In genomic region chr9:78438765-78439164, GRCh38 we compare ENCODE assay signal across 13 cellular contexts.
DNase-seq lines count a peak whose midpoint lies in the region; ATAC-seq, FAIRE-seq and TF ChIP-seq lines count a peak whose summit lies in the region.
"Had no signal": no experiment of that assay in that cellular context is flagged by ENCODE, and none has a peak within 500 bp of the region (broad histone marks: within the 10 kb centered on the region; RNA-seq: fewer than 3 reads in every experiment).

No MANE protein-coding gene starts in this region.

- POLR2A ChIA-PET in A549 (lab: Yijun Ruan, JAX) (no interaction called here), T-cell (lab: Charles Lee) (no interaction called here)

- H3K36me3 Mint-ChIP-seq in neural crest cell (ENCODE audit: low read depth) (peaks cover 2% of the 10 kb centered on the region), T-cell (no peaks in the 10 kb centered on the region)
- H3K36me3 Mint-ChIP-seq: naive thymus-derived CD8-positive, alpha-beta T cell; stimulated activated effector memory CD8-positive, alpha-beta T cell treated with anti-CD3 and anti-CD28 coated beads, Interleukin-12 subunit alpha, Interleukin-12 subunit beta, amount 100 ng/mL, for 72 hours had no signal

- H3K27ac ChIP-seq in A549 (0 out of 6 replicates have a peak overlapping the region, but pooled peaks of 1 of the 2 experiments have one; percentile 17), HUES64 (ENCODE audit: low read depth, low read length) (peak overlapping the region; percentile 69), cingulate gyrus (ENCODE audit: low read depth, low read length) (peak overlapping the region; percentile 49)
- H3K27ac ChIP-seq: heart left ventricle had no signal

- TF ChIP-seq CTCF in A549 (IDR thresholded peaks at IDR 0.05) (no peak), neural crest cell (conservative IDR thresholded peaks at IDR 0.05) (no peak)

- H3K9ac ChIP-seq in HUES64 (ENCODE audit: low read depth, low read length) = peak overlapping the region; percentile 32; the same call in 1 of the 2 replicates

- H3K4me1 Mint-ChIP-seq in neural crest cell = peaks cover 46% of the 10 kb centered on the region
- H3K4me1 Mint-ChIP-seq in T-cell = peaks cover 5 to 9% (median 6%) of the 10 kb centered on the region in 3 donors

- H3K4me3 Mint-ChIP-seq in neural crest cell (peak overlapping the region; percentile 72), T-cell (no peak overlapping the region)
- H3K4me3 Mint-ChIP-seq: activated CD4-positive, alpha-beta T cell treated with anti-CD3 and anti-CD28 coated beads, Interleukin-2, amount 10 ng/mL, durations not matched to agents 24 days and 14 days; CD4-positive, alpha-beta T cell; stimulated activated effector memory CD8-positive, alpha-beta T cell treated with anti-CD3 and anti-CD28 coated beads, Interleukin-12 subunit alpha, Interleukin-12 subunit beta, amount 100 ng/mL, for 72 hours had no signal

- TF ChIP-seq RAD21 in A549 (conservative IDR thresholded peaks at IDR 0.05 in 1 of 2, IDR thresholded peaks at IDR 0.05 in 1 of 2) = no peak

- no peak for TF ChIP-seq EP300 in A549 (IDR thresholded peaks at IDR 0.05)

- H3K9me3 Mint-ChIP-seq in neural crest cell (no peaks in the 10 kb centered on the region), T-cell (no peaks in the 10 kb centered on the region)
- H3K9me3 Mint-ChIP-seq: activated CD4-positive, alpha-beta T cell treated with anti-CD3 and anti-CD28 coated beads, Interleukin-2, amount 10 ng/mL, durations not matched to agents 24 days and 14 days; CD4-positive, alpha-beta T cell; naive thymus-derived CD8-positive, alpha-beta T cell; stimulated activated effector memory CD8-positive, alpha-beta T cell treated with anti-CD3 and anti-CD28 coated beads, Interleukin-12 subunit alpha, Interleukin-12 subunit beta, amount 100 ng/mL, for 72 hours had no signal

- DNase-seq in A549 (ENCODE audit: low read depth in 1 of 2, low spot score in 1 of 2) (no peak), neural crest cell (ENCODE audit: low read depth, low spot score) (no peak), T-cell (no peak), HUDEP-2 (lab: John Stamatoyannopoulos, UW; ENCODE audit: unreplicated experiment in 76 of 76) (no peak), KG1 (lab: John Stamatoyannopoulos, UW) (no peak)

- H3K4me1 ChIP-seq in A549 (peaks cover 11% of the 10 kb centered on the region; the same call in 2 of the 3 replicates), HUES64 (ENCODE audit: insufficient read depth, low read length) (peaks cover 36% of the 10 kb centered on the region)

- no peak for TF ChIP-seq POLR2A in A549 (IDR thresholded peaks at IDR 0.05; ENCODE audit: low read length)

- H3K4me3 ChIP-seq in A549 = no peak overlapping the region
- no peak overlapping the region; the same call in 1 of the 2 replicates for H3K4me3 ChIP-seq in HUES64 (ENCODE audit: low read length)

- H3K9me3 ChIP-seq in A549 (no peaks in the 10 kb centered on the region), HUES64 (ENCODE audit: insufficient read depth, low read depth, low read length) (no peaks in the 10 kb centered on the region)
- H3K9me3 ChIP-seq: heart left ventricle had no signal

- no peaks in the 10 kb centered on the region for H3K27me3 ChIP-seq in HUES64 (ENCODE audit: insufficient read depth, low read length)

- ATAC-seq in A549 = no peak
- ATAC-seq in T-cell (replicated peaks in 1 of 4) = no peak
- no peak for ATAC-seq in HG03439 (IDR thresholded peaks at IDR 0.05; ENCODE audit: unreplicated experiment)

- no peak for FAIRE-seq in A549 (lab: Jason Lieb, UNC)

- WGBS in A549 (ENCODE audit: missing lambda C conversion rate) = 30% methylated on average over 9 of the region's 9 CpGs
- 68% methylated on average over 8 of the region's 9 CpGs for WGBS in HUES64

- H3K36me3 ChIP-seq in HUES64 (ENCODE audit: insufficient read depth, low read length) = no peaks in the 10 kb centered on the region
- H3K36me3 ChIP-seq: heart left ventricle had no signal

- H3K27ac Mint-ChIP-seq in neural crest cell (ENCODE audit: unreplicated experiment) (no peak overlapping the region), T-cell (no peak overlapping the region)
- H3K27ac Mint-ChIP-seq: activated CD4-positive, alpha-beta T cell treated with anti-CD3 and anti-CD28 coated beads, Interleukin-2, amount 10 ng/mL, durations not matched to agents 24 days and 14 days; CD4-positive, alpha-beta T cell; naive thymus-derived CD8-positive, alpha-beta T cell; stimulated activated effector memory CD8-positive, alpha-beta T cell treated with anti-CD3 and anti-CD28 coated beads, Interleukin-12 subunit alpha, Interleukin-12 subunit beta, amount 100 ng/mL, for 72 hours had no signal

- H3K27me3 Mint-ChIP-seq in neural crest cell (ENCODE audit: low read depth) = peaks cover 13% of the 10 kb centered on the region
- H3K27me3 Mint-ChIP-seq in T-cell = peaks cover 21 to 23% of the 10 kb centered on the region in 2 donors

- CTCF ChIA-PET in A549 (lab: Yijun Ruan, JAX) (interaction anchor here (0.6 to 2.2 kb wide), 41 partner anchors 8 to 1738 kb away, joined by 3 to 26 read pairs (median 4); no protein-coding TSS in a partner anchor), T-cell (lab: Charles Lee) (interaction anchor here (0.6 to 1.4 kb wide), 5 partner anchors 10 to 773 kb away, joined by 3 to 4 read pairs (median 3); no protein-coding TSS in a partner anchor)

- peak overlapping the region; percentile 63 for H3K4me2 ChIP-seq in A549

TF ChIP-seq in A549, 52 proteins besides CTCF, POLR2A, EP300 and RAD21:
- TF ChIP-seq, protein P1, sequence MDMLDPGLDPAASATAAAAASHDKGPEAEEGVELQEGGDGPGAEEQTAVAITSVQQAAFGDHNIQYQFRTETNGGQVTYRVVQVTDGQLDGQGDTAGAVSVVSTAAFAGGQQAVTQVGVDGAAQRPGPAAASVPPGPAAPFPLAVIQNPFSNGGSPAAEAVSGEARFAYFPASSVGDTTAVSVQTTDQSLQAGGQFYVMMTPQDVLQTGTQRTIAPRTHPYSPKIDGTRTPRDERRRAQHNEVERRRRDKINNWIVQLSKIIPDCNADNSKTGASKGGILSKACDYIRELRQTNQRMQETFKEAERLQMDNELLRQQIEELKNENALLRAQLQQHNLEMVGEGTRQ (IDR thresholded peaks at IDR 0.05) = no peak
- TF ChIP-seq TP53 (CRISPR knock-in tag; IDR thresholded peaks at IDR 0.05) = no peak
- no peak for TF ChIP-seq ZSCAN20 (CRISPR knock-in tag; IDR thresholded peaks at IDR 0.05)
- TF ChIP-seq NR3C1 (IDR thresholded peaks at IDR 0.05) = no peak
- TF ChIP-seq SREBF2 (IDR thresholded peaks at IDR 0.05) = no peak
- TF ChIP-seq KDM1A (IDR thresholded peaks at IDR 0.05; ENCODE audit: low read depth) = no peak
- no peak for TF ChIP-seq JUN (IDR thresholded peaks at IDR 0.05)
- no peak for TF ChIP-seq FOXS1 (CRISPR knock-in tag; IDR thresholded peaks at IDR 0.05)
- TF ChIP-seq HDAC2 (IDR thresholded peaks at IDR 0.05) = no peak
- TF ChIP-seq CBX8 (IDR thresholded peaks at IDR 0.05) = no peak
- TF ChIP-seq RFX5 (IDR thresholded peaks at IDR 0.05) = no peak
- TF ChIP-seq HOXB5 (CRISPR knock-in tag; IDR thresholded peaks at IDR 0.05) = no peak
- no peak for TF ChIP-seq MAZ (IDR thresholded peaks at IDR 0.05; ENCODE audit: borderline replicate concordance, low read depth, low read length)
- no peak for TF ChIP-seq E2F6 (IDR thresholded peaks at IDR 0.05; ENCODE audit: borderline replicate concordance, low read depth)
- TF ChIP-seq RNF2 (IDR thresholded peaks at IDR 0.05; ENCODE audit: borderline replicate concordance, low read depth) = no peak
- TF ChIP-seq MYC (IDR thresholded peaks at IDR 0.05; ENCODE audit: borderline replicate concordance, low read length) = no peak
- no peak for TF ChIP-seq BHLHE40 (IDR thresholded peaks at IDR 0.05; ENCODE audit: low read depth, low read length)
- TF ChIP-seq EHF (CRISPR knock-in tag; IDR thresholded peaks at IDR 0.05) = no peak
- no peak for TF ChIP-seq CHD2 (IDR thresholded peaks at IDR 0.05; ENCODE audit: low read length, partially characterized antibody)
- no peak for TF ChIP-seq JUNB (IDR thresholded peaks at IDR 0.05)
TF ChIP-seq in A549: peak in this region for 0.
